ENCODE assay signal across 10 cellular contexts in the genomic region with DNA sequence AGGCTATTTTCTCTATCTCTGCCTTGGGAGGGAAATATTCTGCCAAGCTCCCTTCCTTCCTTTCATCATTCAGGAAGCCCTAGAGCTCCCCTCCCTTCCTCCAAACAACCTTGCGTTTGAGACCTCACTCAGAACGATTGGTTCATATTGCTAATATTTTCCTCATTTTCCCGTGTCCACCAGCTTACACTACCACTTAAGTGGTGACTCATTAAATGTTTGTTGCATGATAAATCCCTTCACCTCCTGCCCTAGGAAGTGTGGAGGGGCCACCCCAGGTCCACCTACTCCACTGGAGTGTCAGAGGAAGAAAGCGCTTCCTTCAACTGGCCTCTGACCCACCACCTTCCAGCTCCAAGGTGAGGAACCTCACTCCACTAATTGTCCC. TPM values are rescaled to one million over a fixed set of nuclear protein-coding genes. Genes with fewer than 3 reads are reported as not detected.
A peak's percentile ranks its signal among the peaks of the same experiment; 100 is the strongest.
DNase-seq lines count a peak whose midpoint lies in the region; ATAC-seq and TF ChIP-seq lines count a peak whose summit lies in the region.
"Had no signal": no experiment of that assay in that cellular context is flagged by ENCODE, and none has a peak within 500 bp of the region (broad histone marks: within the 10 kb centered on the region; RNA-seq: fewer than 3 reads in every experiment).

No MANE protein-coding gene starts in this region.

- H3K27ac ChIP-seq in thyroid gland (peak overlapping the region; percentile 1 to 96 (median 86)), WERI-Rb-1 (no peak overlapping the region)
- H3K27ac ChIP-seq: C4-2B had no signal

- no peak overlapping the region for H3K4me3 Mint-ChIP-seq in activated CD4-positive, alpha-beta T cell treated with anti-CD3 and anti-CD28 coated beads for 36 hours
- no peak overlapping the region for H3K4me3 Mint-ChIP-seq in activated CD4-positive, alpha-beta T cell treated with anti-CD3 and anti-CD28 coated beads, Interleukin-2, amount 10 ng/mL, durations not matched to agents 7 days and 5 days
- H3K4me3 Mint-ChIP-seq in activated naive CD8-positive, alpha-beta T cell = peak overlapping the region; percentile 36

- H3K9me3 Mint-ChIP-seq in activated CD4-positive, alpha-beta T cell treated with anti-CD3 and anti-CD28 coated beads for 36 hours (ENCODE audit: low read depth) = no peaks in the 10 kb centered on the region
- H3K9me3 Mint-ChIP-seq in activated CD4-positive, alpha-beta T cell treated with anti-CD3 and anti-CD28 coated beads, Interleukin-2, amount 10 ng/mL, durations not matched to agents 7 days and 5 days = no peaks in the 10 kb centered on the region
- no peaks in the 10 kb centered on the region for H3K9me3 Mint-ChIP-seq in activated naive CD8-positive, alpha-beta T cell (ENCODE audit: low read depth)

- POLR2A ChIA-PET in activated CD4-positive, alpha-beta T cell treated with anti-CD3 and anti-CD28 coated beads for 36 hours (lab: Charles Lee) = interaction anchor here (1.2 kb wide), 2 partner anchors 17 to 72 kb away, joined by 3 read pairs; no protein-coding TSS in a partner anchor
- POLR2A ChIA-PET in activated CD4-positive, alpha-beta T cell treated with anti-CD3 and anti-CD28 coated beads, Interleukin-2, amount 10 ng/mL, durations not matched to agents 7 days and 5 days (lab: Charles Lee) = interaction anchor here (0.6 kb wide), 1 partner anchor 146 kb away, joined by 3 read pairs; no protein-coding TSS in a partner anchor

- H3K27me3 ChIP-seq in kidney epithelial cell (ENCODE audit: control insufficient read depth, insufficient read depth, low read length) = no peaks in the 10 kb centered on the region
- no peaks in the 10 kb centered on the region for H3K27me3 ChIP-seq in thyroid gland
- no peaks in the 10 kb centered on the region for H3K27me3 ChIP-seq in WERI-Rb-1 (ENCODE audit: insufficient read depth, low read depth, severe bottlenecking)

- H3K36me3 Mint-ChIP-seq in activated CD4-positive, alpha-beta T cell treated with anti-CD3 and anti-CD28 coated beads for 36 hours (ENCODE audit: low read depth) = peaks cover 22% of the 10 kb centered on the region
- H3K36me3 Mint-ChIP-seq in activated CD4-positive, alpha-beta T cell treated with anti-CD3 and anti-CD28 coated beads, Interleukin-2, amount 10 ng/mL, durations not matched to agents 7 days and 5 days (ENCODE audit: low read depth) = peaks cover 20% of the 10 kb centered on the region
- peaks cover 3% of the 10 kb centered on the region for H3K36me3 Mint-ChIP-seq in activated naive CD8-positive, alpha-beta T cell

- TF ChIP-seq CTCF in kidney epithelial cell (IDR thresholded peaks at IDR 0.05; ENCODE audit: insufficient read depth, low read length, poor library complexity, severe bottlenecking) = no peak
- no peak for TF ChIP-seq CTCF in thyroid gland (IDR thresholded peaks at IDR 0.05)
- TF ChIP-seq CTCF in WERI-Rb-1 (IDR thresholded peaks at IDR 0.05; ENCODE audit: low read depth, low read length) = no peak

- peak overlapping the region; percentile 45 for H3K27ac Mint-ChIP-seq in activated CD4-positive, alpha-beta T cell treated with anti-CD3 and anti-CD28 coated beads for 36 hours
- H3K27ac Mint-ChIP-seq in activated CD4-positive, alpha-beta T cell treated with anti-CD3 and anti-CD28 coated beads, Interleukin-2, amount 10 ng/mL, durations not matched to agents 7 days and 5 days = no peak overlapping the region
- peak overlapping the region; percentile 77 for H3K27ac Mint-ChIP-seq in activated naive CD8-positive, alpha-beta T cell

- peaks cover 52% of the 10 kb centered on the region for H3K4me1 Mint-ChIP-seq in activated CD4-positive, alpha-beta T cell treated with anti-CD3 and anti-CD28 coated beads for 36 hours
- H3K4me1 Mint-ChIP-seq in activated CD4-positive, alpha-beta T cell treated with anti-CD3 and anti-CD28 coated beads, Interleukin-2, amount 10 ng/mL, durations not matched to agents 7 days and 5 days = peaks cover 57% of the 10 kb centered on the region
- H3K4me1 Mint-ChIP-seq in activated naive CD8-positive, alpha-beta T cell (ENCODE audit: low read depth) = peaks cover 50% of the 10 kb centered on the region

- WGBS in thyroid gland, 2 donors = 45 to 58% methylated on average over 4 of the region's 4 CpGs

- H3K27me3 Mint-ChIP-seq in activated CD4-positive, alpha-beta T cell treated with anti-CD3 and anti-CD28 coated beads for 36 hours = no peaks in the 10 kb centered on the region
- no peaks in the 10 kb centered on the region for H3K27me3 Mint-ChIP-seq in activated CD4-positive, alpha-beta T cell treated with anti-CD3 and anti-CD28 coated beads, Interleukin-2, amount 10 ng/mL, durations not matched to agents 7 days and 5 days
- H3K27me3 Mint-ChIP-seq in activated naive CD8-positive, alpha-beta T cell = no peaks in the 10 kb centered on the region

- intact Hi-C loops in activated CD4-positive, alpha-beta T cell treated with anti-CD3 and anti-CD28 coated beads for 36 hours (cut with DNase I, micrococcal nuclease) = no loop called here
- intact Hi-C loops in thyroid gland (cut with DNase I) = loop anchor here (5.0 to 10.0 kb wide), 2 partner anchors 42 to 230 kb away; partner anchors contain the start of gene MYL12A

- no peak for ATAC-seq in activated CD4-positive, alpha-beta T cell treated with anti-CD3 and anti-CD28 coated beads for 36 hours

- H3K36me3 ChIP-seq in kidney epithelial cell (ENCODE audit: control insufficient read depth, insufficient read depth, low read length) = no peaks in the 10 kb centered on the region
- H3K36me3 ChIP-seq in thyroid gland = no peaks in the 10 kb centered on the region
- H3K36me3 ChIP-seq in WERI-Rb-1 = peaks cover 15% of the 10 kb centered on the region

- no peak for TF ChIP-seq POLR2A in thyroid gland (IDR thresholded peaks at IDR 0.05)

- peaks cover 15 to 41% of the 10 kb centered on the region in 2 donors for H3K4me1 ChIP-seq in thyroid gland

- no peaks in the 10 kb centered on the region for H3K9me3 ChIP-seq in thyroid gland
- no peaks in the 10 kb centered on the region for H3K9me3 ChIP-seq in WERI-Rb-1 (ENCODE audit: severe bottlenecking)

- no peak for DNase-seq in activated CD4-positive, alpha-beta T cell treated with anti-CD3 and anti-CD28 coated beads for 36 hours
- no peak for DNase-seq in activated CD4-positive, alpha-beta T cell treated with anti-CD3 and anti-CD28 coated beads, Interleukin-2, amount 10 ng/mL, durations not matched to agents 7 days and 5 days
- DNase-seq in kidney epithelial cell (ENCODE audit: low read depth) = peak; percentile 14
- no peak for DNase-seq in thyroid gland
- DNase-seq in GM19240 (ENCODE audit: insufficient read length, low spot score) = no peak
- DNase-seq in WERI-Rb-1 = no peak
- DNase-seq in SK-N-DZ (ENCODE audit: low spot score) = no peak
- DNase-seq: effector CD8-positive, alpha-beta T cell had no signal

- CTCF ChIA-PET in activated CD4-positive, alpha-beta T cell treated with anti-CD3 and anti-CD28 coated beads for 36 hours (lab: Charles Lee) = interaction anchor here (0.7 to 2.4 kb wide), 8 partner anchors 13 to 231 kb away, joined by 3 to 9 read pairs (median 4); no protein-coding TSS in a partner anchor
- CTCF ChIA-PET in activated CD4-positive, alpha-beta T cell treated with anti-CD3 and anti-CD28 coated beads, Interleukin-2, amount 10 ng/mL, durations not matched to agents 7 days and 5 days (lab: Charles Lee) = interaction anchor here (0.6 to 3.0 kb wide), 8 partner anchors 14 to 376 kb away, joined by 3 to 12 read pairs (median 4); no protein-coding TSS in a partner anchor

- no peak overlapping the region for H3K4me3 ChIP-seq in kidney epithelial cell (ENCODE audit: low read depth, low read length)
- H3K4me3 ChIP-seq in thyroid gland (replicated peaks in 1 of 3) = no peak overlapping the region
- H3K4me3 ChIP-seq in WERI-Rb-1 (ENCODE audit: low read depth, low read length) = no peak overlapping the region

RNA-seq across cellular contexts. Expression of gene LPIN2, which starts 2.3 kb away (rescaled TPM):
- total RNA-seq in activated CD4-positive, alpha-beta T cell treated with anti-CD3 and anti-CD28 coated beads for 36 hours = 10 to 100 TPM; 82.6 to 95.3 TPM
- 100 to 1,000 TPM in 1 of 2 experiments, 10 to 100 TPM in 1; 99.6 to 106 TPM for total RNA-seq in activated CD4-positive, alpha-beta T cell treated with anti-CD3 and anti-CD28 coated beads, Interleukin-2, amount 10 ng/mL, durations not matched to agents 7 days and 5 days
- total RNA-seq in kidney epithelial cell (20.0 and 24.9 TPM in 2 replicates), thyroid gland (10 to 100 TPM; 39.4 to 68.0 (median 47.4) TPM)
- polyA plus RNA-seq in SK-N-DZ (2014; cell fraction: cytosol; rRNA removed) = 12.1 and 16.6 TPM in 2 replicates
- polyA plus RNA-seq in SK-N-DZ (2014; cell fraction: nucleus; rRNA removed) = 15.4 and 16.2 TPM in 2 replicates
